8 cellular contexts compared by ENCODE assay signal in the genomic region with DNA sequence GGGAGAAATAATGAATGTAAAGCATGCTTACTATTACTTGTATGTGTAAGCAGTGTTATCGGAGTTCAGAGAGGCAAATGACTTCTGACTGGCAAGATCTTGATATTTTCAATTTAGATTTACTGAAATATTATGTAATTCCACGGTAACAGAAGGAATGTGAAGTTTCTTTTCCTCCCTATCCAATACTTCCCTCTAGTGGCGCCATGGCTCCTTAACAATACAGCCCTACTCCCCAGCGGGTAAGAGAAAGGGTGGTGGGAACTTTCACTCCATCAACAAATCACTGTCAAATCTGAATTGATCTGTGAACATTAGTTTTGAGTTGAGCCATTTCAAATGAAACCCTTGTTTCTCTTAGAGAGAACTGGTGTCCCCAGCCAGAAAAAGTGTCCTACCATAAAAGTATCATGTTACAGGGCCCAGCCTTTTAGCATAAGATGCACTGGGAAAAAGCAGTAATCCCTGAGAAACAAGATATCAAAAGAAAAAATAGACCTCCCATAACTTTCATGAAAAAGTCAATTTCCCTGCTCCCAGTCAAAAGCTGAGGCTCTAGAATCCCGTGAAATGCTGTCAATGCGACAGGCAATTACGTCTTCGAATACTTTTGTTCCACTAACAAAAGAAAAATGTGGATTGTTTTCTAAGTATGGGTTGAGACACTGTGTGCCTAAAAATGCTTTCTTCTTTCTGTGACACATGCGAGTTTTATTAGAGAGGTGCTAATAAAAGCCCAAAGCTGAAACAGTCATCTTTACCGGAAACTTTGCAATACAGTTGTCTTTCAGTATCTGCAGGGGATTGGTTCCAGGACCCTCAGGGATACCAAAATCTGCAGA. TPM values are rescaled to one million over a fixed set of nuclear protein-coding genes. Genes with fewer than 3 reads are reported as not detected.
DNase-seq lines count a peak whose midpoint lies in the region; ATAC-seq, FAIRE-seq and TF ChIP-seq lines count a peak whose summit lies in the region.

No MANE protein-coding gene starts in this region.

- H3K36me3 Mint-ChIP-seq in glutamatergic neuron (ENCODE audit: unreplicated experiment) (no peaks in the 10 kb centered on the region), T-helper 17 cell (ENCODE audit: low read depth) (no peaks in the 10 kb centered on the region)

- no peaks in the 10 kb centered on the region for H3K27me3 Mint-ChIP-seq in glutamatergic neuron (ENCODE audit: unreplicated experiment)
- no peaks in the 10 kb centered on the region for H3K27me3 Mint-ChIP-seq in T-helper 17 cell

- TF ChIP-seq CTCF in glutamatergic neuron (IDR thresholded peaks at IDR 0.05; ENCODE audit: partially characterized antibody, unreplicated experiment): peak; percentile 51

- no peak for FAIRE-seq in small intestine (lab: Jason Lieb, UNC)

- peak; percentile 89 for ATAC-seq in SK-N-SH treated with all-trans-retinoic acid at 6 μM for 48 hours
- ATAC-seq in T-helper 17 cell: no peak
- ATAC-seq in GM18858 (IDR thresholded peaks at IDR 0.05; ENCODE audit: unreplicated experiment): no peak

- H3K4me1 ChIP-seq in HAP-1 (peaks cover 9% of the 10 kb centered on the region), small intestine (ENCODE audit: control insufficient read depth in 2 of 2, insufficient read depth in 1 of 2, low read depth in 1 of 2, low read length in 1 of 2) (no peaks in the 10 kb centered on the region)

- H3K27me3 ChIP-seq in HAP-1 (ENCODE audit: low read depth) (no peaks in the 10 kb centered on the region), small intestine (ENCODE audit: control insufficient read depth in 2 of 2, insufficient read depth in 2 of 2, low read length in 2 of 2) (no peaks in the 10 kb centered on the region)

- in situ Hi-C loops in HAP-1 (cut with MboI; ENCODE audit: low sequenced_read_pairs): no loop called here

- no peak overlapping the region for H3K27ac ChIP-seq in small intestine (ENCODE audit: low read depth in 1 of 2, low read length in 1 of 2)

- H3K4me3 ChIP-seq in HAP-1: no peak overlapping the region
- H3K4me3 ChIP-seq in small intestine (ENCODE audit: low read depth in 1 of 2, low read length in 2 of 2): no peak overlapping the region

- peaks cover 2% of the 10 kb centered on the region for H3K9me3 Mint-ChIP-seq in glutamatergic neuron (ENCODE audit: unreplicated experiment)

- H3K27ac Mint-ChIP-seq in glutamatergic neuron (ENCODE audit: unreplicated experiment) (no peak overlapping the region), T-helper 17 cell (no peak overlapping the region)

- peaks cover 41% of the 10 kb centered on the region for H3K4me1 Mint-ChIP-seq in glutamatergic neuron (ENCODE audit: low read depth, unreplicated experiment)
- peaks cover 5% of the 10 kb centered on the region for H3K4me1 Mint-ChIP-seq in T-helper 17 cell

- WGBS in small intestine, 3 donors: 56 to 59% (median 58%) methylated on average over 10 of the region's 10 CpGs

- DNase-seq in AG20443 (ENCODE audit: low spot score): peak; percentile 73
- DNase-seq in HAP-1 (ENCODE audit: low spot score in 2 of 2): peak; percentile 35 to 66
- peak; percentile 41 for DNase-seq in glutamatergic neuron
- peak; percentile 38 for DNase-seq in small intestine
- DNase-seq in mesenteric fat pad (ENCODE audit: low spot score): no peak
- no peak for DNase-seq in T-helper 17 cell

- no peaks in the 10 kb centered on the region for H3K9me3 ChIP-seq in HAP-1
- H3K9me3 ChIP-seq in small intestine (ENCODE audit: control insufficient read depth, low read depth): no peaks in the 10 kb centered on the region
- no peaks in the 10 kb centered on the region for H3K9me3 ChIP-seq in T-helper 17 cell (ENCODE audit: control insufficient read depth, low read length, poor library complexity, severe bottlenecking)

- H3K4me3 Mint-ChIP-seq in glutamatergic neuron (ENCODE audit: unreplicated experiment) (no peak overlapping the region), T-helper 17 cell (no peak overlapping the region)

- H3K36me3 ChIP-seq in HAP-1 (replicated peaks): no peaks in the 10 kb centered on the region
- no peaks in the 10 kb centered on the region for H3K36me3 ChIP-seq in small intestine (ENCODE audit: control insufficient read depth in 2 of 2, insufficient read depth in 2 of 2, low read length in 2 of 2)

TF ChIP-seq in SK-N-SH treated with all-trans-retinoic acid at 6 μM for 48 hours, 23 proteins besides CTCF, POLR2A, EP300 and RAD21:
- TF ChIP-seq BACH2 (CRISPR knock-in tag; IDR thresholded peaks at IDR 0.05; ENCODE audit: borderline replicate concordance): no peak
- TF ChIP-seq GLIS3 (CRISPR knock-in tag; IDR thresholded peaks at IDR 0.05): no peak
- TF ChIP-seq ZNF565 (CRISPR knock-in tag; conservative IDR thresholded peaks at IDR 0.05; ENCODE audit: low read depth): no peak
- no peak for TF ChIP-seq ZNF8 (CRISPR knock-in tag; IDR thresholded peaks at IDR 0.05)
- no peak for TF ChIP-seq CSDC2 (CRISPR knock-in tag; IDR thresholded peaks at IDR 0.05)
- TF ChIP-seq ISL1 (CRISPR knock-in tag; IDR thresholded peaks at IDR 0.05): no peak
- TF ChIP-seq ARNTL (CRISPR knock-in tag; IDR thresholded peaks at IDR 0.05; ENCODE audit: borderline replicate concordance, low read depth): no peak
- TF ChIP-seq ZFP3 (CRISPR knock-in tag; IDR thresholded peaks at IDR 0.05): no peak
- TF ChIP-seq ESRRG (CRISPR knock-in tag; IDR thresholded peaks at IDR 0.05): no peak

RNA-seq across cellular contexts. Expression of gene COX7A2, which starts 12.9 kb away (rescaled TPM):
- total RNA-seq in glutamatergic neuron (ENCODE audit: unreplicated experiment) (527 TPM), mesenteric fat pad (336 TPM), T-helper 17 cell (100 to 1,000 TPM; 189 to 214 TPM)
- 1,000 to 10,000 TPM in 2 of 3 donors, 100 to 1,000 TPM in 1; 712 to 1,298 (median 1,108) TPM for polyA plus RNA-seq in small intestine

RNA-seq across cellular contexts. Expression of gene COL12A1, which starts 24.9 kb away (rescaled TPM):
- total RNA-seq in glutamatergic neuron (ENCODE audit: unreplicated experiment): 2.4 TPM
- 10 to 100 TPM in 1 of 3 donors, 1 to 10 TPM in 1, under 1 TPM in 1; 0.67 to 13.2 (median 1.1) TPM for polyA plus RNA-seq in small intestine
- total RNA-seq in mesenteric fat pad: 376 TPM
- total RNA-seq in T-helper 17 cell: under 1 TPM in 1 of 2 donors, not detected in 1; 0.08 TPM

RNA-seq across cellular contexts. Expression of gene TMEM30A, which starts 53.9 kb away (rescaled TPM):
- total RNA-seq in glutamatergic neuron (ENCODE audit: unreplicated experiment): 88.3 TPM
- polyA plus RNA-seq in small intestine: 10 to 100 TPM; 13.0 to 33.1 (median 13.2) TPM
- 109 TPM for total RNA-seq in mesenteric fat pad
- 10 to 100 TPM; 36.5 to 43.6 TPM for total RNA-seq in T-helper 17 cell

Comparison
In these comparisons a context has a peak if more than half of its experiments do, and no peak if none do; other contexts are left out.
1. DNase-seq: peak in AG20443 (single experiment), HAP-1 (2 of 2), glutamatergic neuron (single experiment) and small intestine (single experiment); none in mesenteric fat pad (single experiment) and T-helper 17 cell (0 of 3).
2. RNA of gene COL12A1, which starts 24.9 kb away (total RNA-seq): 376 TPM in mesenteric fat pad (single experiment); 2.4 TPM in glutamatergic neuron (single experiment) and 0.08 TPM in T-helper 17 cell; every median in the first group is over 100 times any median in the second.